8 cellular contexts compared by ENCODE assay signal in genomic region chr16:24010440-24011089, GRCh38.
A peak's percentile ranks its signal among the peaks of the same experiment; 100 is the strongest.
DNase-seq lines count a peak whose midpoint lies in the region; ATAC-seq and TF ChIP-seq lines count a peak whose summit lies in the region.

No MANE protein-coding gene starts in this region.

- H3K27ac Mint-ChIP-seq in activated naive CD4-positive, alpha-beta T cell treated with anti-CD3 and anti-CD28 coated beads, Interleukin-2, amount 50 U/mL, for 72 hours, result no peak overlapping the region

- H3K9me3 ChIP-seq in SK-N-MC (ENCODE audit: low read depth, low read length) (no peaks in the 10 kb centered on the region), cardiac muscle cell (ENCODE audit: low read depth) (no peaks in the 10 kb centered on the region), psoas muscle (no peaks in the 10 kb centered on the region), vagina (no peaks in the 10 kb centered on the region)

- H3K27me3 ChIP-seq in cardiac muscle cell (peaks cover 3% of the 10 kb centered on the region), psoas muscle (ENCODE audit: insufficient read depth in 3 of 3, low read length in 2 of 3) (peaks cover 0 to 2% (median 0%) of the 10 kb centered on the region in 3 donors), vagina (no peaks in the 10 kb centered on the region)

- 50 to 54% (median 52%) methylated on average over 8 of the region's 8 CpGs for WGBS in psoas muscle, 3 donors

- peaks cover 0 to 6% of the 10 kb centered on the region in 2 donors for H3K36me3 Mint-ChIP-seq in activated naive CD4-positive, alpha-beta T cell treated with anti-CD3 and anti-CD28 coated beads, Interleukin-2, amount 50 U/mL, for 72 hours

- TF ChIP-seq POLR2A in vagina (IDR thresholded peaks at IDR 0.05), result no peak

- H3K27ac ChIP-seq in SK-N-MC, result peak overlapping the region; percentile 82
- H3K27ac ChIP-seq in cardiac muscle cell, result no peak overlapping the region
- no peak overlapping the region for H3K27ac ChIP-seq in psoas muscle
- H3K27ac ChIP-seq in vagina, result no peak overlapping the region

- H3K4me3 ChIP-seq in SK-N-MC (no peak overlapping the region), cardiac muscle cell (no peak overlapping the region), psoas muscle (no peak overlapping the region), vagina (no peak overlapping the region)

- intact Hi-C loops in psoas muscle (cut with DNase I) (no loop called here), vagina (cut with DNase I) (no loop called here)

- H3K9me3 Mint-ChIP-seq in activated naive CD4-positive, alpha-beta T cell treated with anti-CD3 and anti-CD28 coated beads, Interleukin-2, amount 50 U/mL, for 72 hours, result no peaks in the 10 kb centered on the region

- TF ChIP-seq CTCF in cardiac muscle cell (IDR thresholded peaks at IDR 0.05; ENCODE audit: low read depth, low read length), result peak; percentile 81
- peak; percentile 38 for TF ChIP-seq CTCF in psoas muscle (IDR thresholded peaks at IDR 0.05)
- peak; percentile 62 to 66 (median 65) for TF ChIP-seq CTCF in vagina (IDR thresholded peaks at IDR 0.05)

- H3K36me3 ChIP-seq in SK-N-MC (ENCODE audit: insufficient read depth, low read length) (peaks cover 5% of the 10 kb centered on the region; the same call in 1 of the 2 replicates), cardiac muscle cell (no peaks in the 10 kb centered on the region), psoas muscle (ENCODE audit: insufficient read depth in 1 of 2, low read depth in 1 of 2) (no peaks in the 10 kb centered on the region), vagina (no peaks in the 10 kb centered on the region)

- peak; percentile 58 to 69 for ATAC-seq in activated naive CD4-positive, alpha-beta T cell treated with anti-CD3 and anti-CD28 coated beads, Interleukin-2, amount 50 U/mL, for 72 hours
- ATAC-seq in psoas muscle, result no peak
- ATAC-seq in HG03469 (IDR thresholded peaks at IDR 0.05; ENCODE audit: unreplicated experiment), result no peak

- H3K4me1 ChIP-seq in cardiac muscle cell (ENCODE audit: low read depth), result no peaks in the 10 kb centered on the region
- H3K4me1 ChIP-seq in psoas muscle, result no peaks in the 10 kb centered on the region
- no peaks in the 10 kb centered on the region for H3K4me1 ChIP-seq in vagina

- peak overlapping the region; percentile 27 for H3K9ac ChIP-seq in SK-N-MC (ENCODE audit: insufficient read length)

- DNase-seq in GM04504 (ENCODE audit: low read depth) (peak; percentile 39), LoVo (ENCODE audit: low spot score) (peak; percentile 61), SK-N-MC (ENCODE audit: low read depth, low spot score) (peak; percentile 82), cardiac muscle cell (ENCODE audit: low read depth in 1 of 2, low spot score in 1 of 2) (peak; percentile 84 to 91), psoas muscle (peak; percentile 41 to 65), vagina (ENCODE audit: extremely low spot score in 2 of 2) (no peak)
- peak in 1 of 2 donors; percentile 79 for DNase-seq in activated naive CD4-positive, alpha-beta T cell treated with anti-CD3 and anti-CD28 coated beads, Interleukin-2, amount 50 U/mL, for 72 hours (ENCODE audit: low spot score in 2 of 2)

Comparison
In these comparisons a context has a peak if more than half of its experiments do, and no peak if none do; other contexts are left out.
1. DNase-seq: peak in GM04504 (single experiment), LoVo (single experiment), SK-N-MC (single experiment), cardiac muscle cell (2 of 2) and psoas muscle (2 of 2); none in vagina (0 of 2).
2. ATAC-seq: peak in activated naive CD4-positive, alpha-beta T cell treated with anti-CD3 and anti-CD28 coated beads, Interleukin-2, amount 50 U/mL, for 72 hours (2 of 2); none in psoas muscle (0 of 4) and HG03469 (single experiment).
3. Peak in every context shown above with its lines, with median percentiles within 50 percentile points of each other: CTCF ChIP-seq.